Comparison of ENCODE assay signal across 17 cellular contexts in genomic region chr6:10771371-10771894, GRCh38. TPM values are rescaled to one million over a fixed set of nuclear protein-coding genes. Genes with fewer than 3 reads are reported as not detected.
DNase-seq lines count a peak whose midpoint lies in the region; ATAC-seq and TF ChIP-seq lines count a peak whose summit lies in the region.
"Had no signal": no experiment of that assay in that cellular context is flagged by ENCODE, and none has a peak within 500 bp of the region (broad histone marks: within the 10 kb centered on the region; RNA-seq: fewer than 3 reads in every experiment).

No MANE protein-coding gene starts in this region.

- no peak overlapping the region for H3K4me3 Mint-ChIP-seq in immature natural killer cell

- peak overlapping the region in 1 of 6 donors; percentile 19 for H3K27ac Mint-ChIP-seq in immature natural killer cell

- H3K4me3 ChIP-seq in cardiac muscle cell (no peak overlapping the region), right cardiac atrium (ENCODE audit: low read length) (no peak overlapping the region), Panc1 (ENCODE audit: low read depth in 2 of 2, low read length in 2 of 2) (no peak overlapping the region)
- H3K4me3 ChIP-seq: A549, GM12878 had no signal

- POLR2A ChIA-PET in Panc1 (lab: Charles Lee): no interaction called here

- H3K27ac ChIP-seq in cardiac muscle cell (peak overlapping the region; percentile 57), right cardiac atrium (ENCODE audit: low read length) (no peak overlapping the region), Panc1 (ENCODE audit: low read length) (no peak overlapping the region)
- H3K27ac ChIP-seq: A549, C4-2B had no signal

- H3K9me3 Mint-ChIP-seq in immature natural killer cell: no peaks in the 10 kb centered on the region

- BruUV-seq in Panc1 (replicated peaks; lab: Mats Ljungman, UMichigan): no TSS peak

- H3K27me3 ChIP-seq in cardiac muscle cell (no peaks in the 10 kb centered on the region), right cardiac atrium (ENCODE audit: control insufficient read depth, insufficient read depth) (no peaks in the 10 kb centered on the region), Panc1 (ENCODE audit: control insufficient read depth, insufficient read depth, low read length) (no peaks in the 10 kb centered on the region)

- in situ Hi-C loops in Panc1 (cut with HindIII; ENCODE audit: low pct_unique_long_range_greater_than_20kb, low sequenced_read_pairs): no loop called here

- ATAC-seq in right cardiac atrium: no peak
- ATAC-seq in Panc1: peak; percentile 42; the same call in 1 of the 2 replicates
- no peak for ATAC-seq in GM18907 (IDR thresholded peaks at IDR 0.05; ENCODE audit: unreplicated experiment)
- ATAC-seq in HG03045 (IDR thresholded peaks at IDR 0.05; ENCODE audit: unreplicated experiment): no peak
- ATAC-seq: A549, GM12878 had no signal

- TF ChIP-seq POLR2A in erythroblast (IDR thresholded peaks at IDR 0.05; ENCODE audit: low read length): no peak

- TF ChIP-seq CTCF in cardiac muscle cell (IDR thresholded peaks at IDR 0.05; ENCODE audit: low read depth, low read length) (no peak), Panc1 (IDR thresholded peaks at IDR 0.05) (no peak)

- CTCF ChIA-PET in Panc1 (lab: Charles Lee): no interaction called here

- H3K4me1 Mint-ChIP-seq in immature natural killer cell: no peaks in the 10 kb centered on the region

- 58% methylated on average over 12 of the region's 12 CpGs for WGBS in right cardiac atrium

- peaks cover 0 to 4% (median 0%) of the 10 kb centered on the region in 3 donors for H3K27me3 Mint-ChIP-seq in immature natural killer cell (ENCODE audit: low read depth in 3 of 3)

- intact Hi-C loops in right cardiac atrium (cut with DNase I): no loop called here
- intact Hi-C loops in Panc1 (cut with micrococcal nuclease; ENCODE audit: unreplicated experiment): no loop called here

- H3K36me3 ChIP-seq in cardiac muscle cell: peaks cover 19% of the 10 kb centered on the region
- H3K36me3 ChIP-seq in Panc1 (ENCODE audit: control insufficient read depth, insufficient read depth, low read length): peaks cover 8% of the 10 kb centered on the region; the same call in 1 of the 2 replicates

- H3K36me3 Mint-ChIP-seq in immature natural killer cell: peaks cover 13 to 19% (median 18%) of the 10 kb centered on the region in 3 donors

- peak in 1 of 2 donors; percentile 35 for DNase-seq in cardiac muscle cell (ENCODE audit: low read depth in 1 of 2, low spot score in 1 of 2)
- no peak for DNase-seq in right cardiac atrium
- DNase-seq in Panc1 (ENCODE audit: low read depth, low spot score): no peak
- peak; percentile 76 to 95 for DNase-seq in erythroblast (lab: John Stamatoyannopoulos, UW)
- DNase-seq in immature natural killer cell: no peak
- no peak for DNase-seq in dedifferentiated amniotic fluid mesenchymal stem cell (ENCODE audit: extremely low spot score)
- DNase-seq: IMR-90, MV-4-11, NCI-H1417 treated with DMSO at 0.1 percent for 48 hours, NCI-H2081 treated with DMSO at 0.1 percent for 48 hours, NCI-H82 had no signal

- H3K4me1 ChIP-seq in cardiac muscle cell (ENCODE audit: low read depth) (peaks cover 5% of the 10 kb centered on the region), right cardiac atrium (ENCODE audit: control insufficient read depth, insufficient read depth, low read length) (no peaks in the 10 kb centered on the region), Panc1 (ENCODE audit: control insufficient read depth, insufficient read depth, low read length) (no peaks in the 10 kb centered on the region)
- H3K4me1 ChIP-seq: A549, Caco-2 had no signal

- no peaks in the 10 kb centered on the region for H3K9me3 ChIP-seq in cardiac muscle cell (ENCODE audit: low read depth)
- no peaks in the 10 kb centered on the region for H3K9me3 ChIP-seq in right cardiac atrium (ENCODE audit: control insufficient read depth, low read length)
- no peaks in the 10 kb centered on the region for H3K9me3 ChIP-seq in Panc1 (ENCODE audit: control insufficient read depth, insufficient read depth, low read depth, low read length)
- H3K9me3 ChIP-seq: A549, Caco-2 had no signal

RNA-seq across cellular contexts. Expression of gene TMEM14B, which starts 23.8 kb away (rescaled TPM):
- total RNA-seq in cardiac muscle cell (77.0 and 143 TPM in 2 replicates), right cardiac atrium (100 to 1,000 TPM in 2 of 4 donors, 10 to 100 TPM in 2; 92.6 to 113 (median 105) TPM), Panc1 (2021; ENCODE audit: unreplicated experiment) (180 TPM)
- polyA plus RNA-seq in cardiac muscle cell (307 and 381 TPM in 2 replicates), right cardiac atrium (141 TPM), immature natural killer cell (100 to 1,000 TPM; 111 to 183 (median 126) TPM)
- polyA plus RNA-seq in Panc1 (2012; ENCODE audit: insufficient read length): 103 TPM

RNA-seq across cellular contexts. Expression of gene TMEM14C, which starts 48.6 kb away (rescaled TPM):
- total RNA-seq in cardiac muscle cell: 141 and 220 TPM in 2 replicates
- 407 and 441 TPM in 2 replicates for polyA plus RNA-seq in cardiac muscle cell
- total RNA-seq in right cardiac atrium: 100 to 1,000 TPM; 102 to 119 (median 109) TPM
- polyA plus RNA-seq in right cardiac atrium: 174 TPM
- 159 TPM for total RNA-seq in Panc1 (2021; ENCODE audit: unreplicated experiment)
- 134 TPM for polyA plus RNA-seq in Panc1 (2012; ENCODE audit: insufficient read length)
- 10 to 100 TPM; 30.4 to 81.2 (median 45.8) TPM for polyA plus RNA-seq in immature natural killer cell

Comparison
In these comparisons a context has a peak if more than half of its experiments do, and no peak if none do; other contexts are left out.
1. DNase-seq: peak in erythroblast (2 of 2); none in right cardiac atrium (0 of 3), Panc1 (single experiment), immature natural killer cell (0 of 3) and dedifferentiated amniotic fluid mesenchymal stem cell (single experiment).